Comparison of ENCODE assay signal across 28 cellular contexts in the genomic region with DNA sequence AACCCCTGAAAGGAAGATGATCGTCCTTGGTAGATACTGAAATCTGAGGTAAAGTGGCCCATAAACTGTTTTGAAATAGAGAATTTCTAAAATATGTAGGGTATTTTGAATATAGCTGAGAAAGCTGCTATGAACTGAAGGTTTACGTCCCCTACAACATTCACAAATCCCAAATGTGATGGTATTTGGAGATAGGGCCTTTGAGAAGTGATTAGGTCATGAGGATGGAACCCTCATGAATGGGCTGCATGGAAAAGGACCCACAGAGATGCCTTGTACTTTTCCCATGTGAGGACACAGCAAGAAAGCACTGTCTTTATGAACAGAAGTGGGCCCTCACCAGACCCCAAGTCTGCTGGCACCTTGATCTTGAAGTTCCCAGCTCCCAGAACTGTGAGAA.
"Had no signal": no experiment of that assay in that cellular context is flagged by ENCODE, and none has a peak within 500 bp of the region (broad histone marks: within the 10 kb centered on the region; RNA-seq: fewer than 3 reads in every experiment).

No MANE protein-coding gene starts in this region.

- H3K36me3 Mint-ChIP-seq: naive B cell had no signal

- H3K27ac ChIP-seq: coronary artery, epithelial cell of prostate, esophagus squamous epithelium, gastrocnemius medialis, heart right ventricle, lower lobe of right lung had no signal

- DNase-seq: effector CD8-positive, alpha-beta T cell; effector memory CD8-positive, alpha-beta T cell; endodermal cell; erythroblast; esophagus squamous epithelium; foreskin fibroblast; foreskin melanocyte; gastrocnemius medialis; glutamatergic neuron; head of caudate nucleus; heart right ventricle; hippocampal formation; immature natural killer cell; islet precursor cell; kidney; kidney glomerular epithelial cell; left colon; left ventricle myocardium superior; lower lobe of right lung; mucosa of descending colon; naive B cell; naive thymus-derived CD8-positive, alpha-beta T cell had no signal

- H3K4me3 ChIP-seq: coronary artery, esophagus squamous epithelium, gastrocnemius medialis, heart right ventricle, lower lobe of right lung, mucosa of descending colon had no signal

- ATAC-seq: effector memory CD8-positive, alpha-beta T cell; esophagus mucosa; gastrocnemius medialis; heart right ventricle; left colon; left lobe of liver; left ventricle myocardium superior; lower lobe of right lung; mucosa of descending colon; naive thymus-derived CD8-positive, alpha-beta T cell had no signal

- H3K9me3 Mint-ChIP-seq: dendritic cell treated with granulocyte-macrophage colony-stimulating factor and Interleukin-4, amounts not matched to agents 40 ng/mL and 50 ng/mL, for 4 days; effector memory CD8-positive, alpha-beta T cell; endodermal cell; immature natural killer cell; mesothelial cell of epicardium; naive B cell; naive thymus-derived CD8-positive, alpha-beta T cell had no signal

- H3K27me3 ChIP-seq: esophagus squamous epithelium, gastrocnemius medialis, heart right ventricle had no signal

- H3K27me3 Mint-ChIP-seq: dendritic cell treated with granulocyte-macrophage colony-stimulating factor and Interleukin-4, amounts not matched to agents 40 ng/mL and 50 ng/mL, for 4 days; effector memory CD8-positive, alpha-beta T cell; naive B cell; naive thymus-derived CD8-positive, alpha-beta T cell had no signal

- H3K27ac Mint-ChIP-seq: dendritic cell treated with granulocyte-macrophage colony-stimulating factor and Interleukin-4, amounts not matched to agents 40 ng/mL and 50 ng/mL, for 4 days; effector memory CD8-positive, alpha-beta T cell; endodermal cell; immature natural killer cell; mesothelial cell of epicardium; naive B cell had no signal

- H3K9me3 ChIP-seq: esophagus squamous epithelium, gastrocnemius medialis, heart right ventricle, lower lobe of right lung, mucosa of descending colon had no signal

- H3K4me3 Mint-ChIP-seq: dendritic cell treated with granulocyte-macrophage colony-stimulating factor and Interleukin-4, amounts not matched to agents 40 ng/mL and 50 ng/mL, for 4 days; effector memory CD8-positive, alpha-beta T cell; endodermal cell; immature natural killer cell; mesothelial cell of epicardium; naive B cell; naive thymus-derived CD8-positive, alpha-beta T cell had no signal
